1 cellular context compared by ENCODE assay signal in genomic region chr20:22471156-22471836, GRCh38.
TF ChIP-seq lines count a peak whose summit lies in the region.

No MANE protein-coding gene starts in this region.

TF ChIP-seq in HepG2, 621 proteins besides CTCF, POLR2A, EP300 and RAD21 (continued from another document and continues in another):
- TF ChIP-seq BCLAF1 (IDR thresholded peaks at IDR 0.05) = no peak
- TF ChIP-seq GMEB2 (CRISPR knock-in tag; IDR thresholded peaks at IDR 0.05; ENCODE audit: low read depth) = no peak
- no peak for TF ChIP-seq ZNF709 (CRISPR knock-in tag; IDR thresholded peaks at IDR 0.05)
- TF ChIP-seq SPEN (CRISPR knock-in tag; IDR thresholded peaks at IDR 0.05; ENCODE audit: low read depth) = no peak
- no peak for TF ChIP-seq ZNF577 (CRISPR knock-in tag; IDR thresholded peaks at IDR 0.05; ENCODE audit: borderline replicate concordance, low read depth)
- no peak for TF ChIP-seq REST (IDR thresholded peaks at IDR 0.05; ENCODE audit: borderline replicate concordance in 1 of 2, low read depth in 1 of 2, low read length in 2 of 2)
- TF ChIP-seq SAP130 (CRISPR knock-in tag; IDR thresholded peaks at IDR 0.05; ENCODE audit: low read depth) = peak; percentile 28
- TF ChIP-seq PAX8 (CRISPR knock-in tag; IDR thresholded peaks at IDR 0.05; ENCODE audit: borderline replicate concordance) = no peak
- TF ChIP-seq FOXA1 (IDR thresholded peaks at IDR 0.05) = no peak
- TF ChIP-seq FOXA1 (CRISPR knock-in tag; IDR thresholded peaks at IDR 0.05) = peak; percentile 90
- no peak for TF ChIP-seq NFKBIZ (CRISPR knock-in tag; IDR thresholded peaks at IDR 0.05)
- TF ChIP-seq ZNF20 (CRISPR knock-in tag; IDR thresholded peaks at IDR 0.05) = no peak
- TF ChIP-seq ZSCAN20 (CRISPR knock-in tag; IDR thresholded peaks at IDR 0.05; ENCODE audit: borderline replicate concordance) = no peak
- no peak for TF ChIP-seq ZNF569 (CRISPR knock-in tag; IDR thresholded peaks at IDR 0.05; ENCODE audit: borderline replicate concordance)
- no peak for TF ChIP-seq ZFY (CRISPR knock-in tag; IDR thresholded peaks at IDR 0.05)
- no peak for TF ChIP-seq KAT7 (CRISPR knock-in tag; IDR thresholded peaks at IDR 0.05; ENCODE audit: borderline replicate concordance)
- TF ChIP-seq ZNF530 (CRISPR knock-in tag; IDR thresholded peaks at IDR 0.05; ENCODE audit: low read depth) = no peak
- no peak for TF ChIP-seq EEA1 (CRISPR knock-in tag; IDR thresholded peaks at IDR 0.05; ENCODE audit: borderline replicate concordance)
- TF ChIP-seq FOXC1 (CRISPR knock-in tag; IDR thresholded peaks at IDR 0.05; ENCODE audit: borderline replicate concordance) = no peak
- no peak for TF ChIP-seq ZNF382 (CRISPR knock-in tag; IDR thresholded peaks at IDR 0.05; ENCODE audit: borderline replicate concordance)
- TF ChIP-seq ONECUT2 (CRISPR knock-in tag; IDR thresholded peaks at IDR 0.05) = no peak
- TF ChIP-seq, protein P1, sequence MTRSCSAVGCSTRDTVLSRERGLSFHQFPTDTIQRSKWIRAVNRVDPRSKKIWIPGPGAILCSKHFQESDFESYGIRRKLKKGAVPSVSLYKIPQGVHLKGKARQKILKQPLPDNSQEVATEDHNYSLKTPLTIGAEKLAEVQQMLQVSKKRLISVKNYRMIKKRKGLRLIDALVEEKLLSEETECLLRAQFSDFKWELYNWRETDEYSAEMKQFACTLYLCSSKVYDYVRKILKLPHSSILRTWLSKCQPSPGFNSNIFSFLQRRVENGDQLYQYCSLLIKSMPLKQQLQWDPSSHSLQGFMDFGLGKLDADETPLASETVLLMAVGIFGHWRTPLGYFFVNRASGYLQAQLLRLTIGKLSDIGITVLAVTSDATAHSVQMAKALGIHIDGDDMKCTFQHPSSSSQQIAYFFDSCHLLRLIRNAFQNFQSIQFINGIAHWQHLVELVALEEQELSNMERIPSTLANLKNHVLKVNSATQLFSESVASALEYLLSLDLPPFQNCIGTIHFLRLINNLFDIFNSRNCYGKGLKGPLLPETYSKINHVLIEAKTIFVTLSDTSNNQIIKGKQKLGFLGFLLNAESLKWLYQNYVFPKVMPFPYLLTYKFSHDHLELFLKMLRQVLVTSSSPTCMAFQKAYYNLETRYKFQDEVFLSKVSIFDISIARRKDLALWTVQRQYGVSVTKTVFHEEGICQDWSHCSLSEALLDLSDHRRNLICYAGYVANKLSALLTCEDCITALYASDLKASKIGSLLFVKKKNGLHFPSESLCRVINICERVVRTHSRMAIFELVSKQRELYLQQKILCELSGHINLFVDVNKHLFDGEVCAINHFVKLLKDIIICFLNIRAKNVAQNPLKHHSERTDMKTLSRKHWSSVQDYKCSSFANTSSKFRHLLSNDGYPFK (CRISPR knock-in tag; IDR thresholded peaks at IDR 0.05; ENCODE audit: borderline replicate concordance) = no peak
- no peak for TF ChIP-seq DZIP1 (CRISPR knock-in tag; IDR thresholded peaks at IDR 0.05)
- no peak for TF ChIP-seq ZNF264 (CRISPR knock-in tag; IDR thresholded peaks at IDR 0.05)
- no peak for TF ChIP-seq U2AF1 (optimal IDR thresholded peaks at IDR 0.05; ENCODE audit: low read depth, low read length)
- no peak for TF ChIP-seq ZNF770 (CRISPR knock-in tag; IDR thresholded peaks at IDR 0.05)
- no peak for TF ChIP-seq SIX4 (CRISPR knock-in tag; IDR thresholded peaks at IDR 0.05)
- TF ChIP-seq SMAD1 (CRISPR knock-in tag; IDR thresholded peaks at IDR 0.05; ENCODE audit: borderline replicate concordance, low read depth) = no peak
- TF ChIP-seq, protein P2, sequence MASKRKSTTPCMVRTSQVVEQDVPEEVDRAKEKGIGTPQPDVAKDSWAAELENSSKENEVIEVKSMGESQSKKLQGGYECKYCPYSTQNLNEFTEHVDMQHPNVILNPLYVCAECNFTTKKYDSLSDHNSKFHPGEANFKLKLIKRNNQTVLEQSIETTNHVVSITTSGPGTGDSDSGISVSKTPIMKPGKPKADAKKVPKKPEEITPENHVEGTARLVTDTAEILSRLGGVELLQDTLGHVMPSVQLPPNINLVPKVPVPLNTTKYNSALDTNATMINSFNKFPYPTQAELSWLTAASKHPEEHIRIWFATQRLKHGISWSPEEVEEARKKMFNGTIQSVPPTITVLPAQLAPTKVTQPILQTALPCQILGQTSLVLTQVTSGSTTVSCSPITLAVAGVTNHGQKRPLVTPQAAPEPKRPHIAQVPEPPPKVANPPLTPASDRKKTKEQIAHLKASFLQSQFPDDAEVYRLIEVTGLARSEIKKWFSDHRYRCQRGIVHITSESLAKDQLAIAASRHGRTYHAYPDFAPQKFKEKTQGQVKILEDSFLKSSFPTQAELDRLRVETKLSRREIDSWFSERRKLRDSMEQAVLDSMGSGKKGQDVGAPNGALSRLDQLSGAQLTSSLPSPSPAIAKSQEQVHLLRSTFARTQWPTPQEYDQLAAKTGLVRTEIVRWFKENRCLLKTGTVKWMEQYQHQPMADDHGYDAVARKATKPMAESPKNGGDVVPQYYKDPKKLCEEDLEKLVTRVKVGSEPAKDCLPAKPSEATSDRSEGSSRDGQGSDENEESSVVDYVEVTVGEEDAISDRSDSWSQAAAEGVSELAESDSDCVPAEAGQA (IDR thresholded peaks at IDR 0.05; ENCODE audit: low read depth) = peak; percentile 82
- TF ChIP-seq, protein P2 (CRISPR knock-in tag; IDR thresholded peaks at IDR 0.05; ENCODE audit: borderline replicate concordance) = no peak
- TF ChIP-seq, protein P3, sequence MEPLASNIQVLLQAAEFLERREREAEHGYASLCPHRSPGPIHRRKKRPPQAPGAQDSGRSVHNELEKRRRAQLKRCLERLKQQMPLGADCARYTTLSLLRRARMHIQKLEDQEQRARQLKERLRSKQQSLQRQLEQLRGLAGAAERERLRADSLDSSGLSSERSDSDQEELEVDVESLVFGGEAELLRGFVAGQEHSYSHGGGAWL (CRISPR knock-in tag; IDR thresholded peaks at IDR 0.05) = 0 out of 2 replicates have a peak, but pooled peaks have one; percentile 29
- TF ChIP-seq POGZ (CRISPR knock-in tag; IDR thresholded peaks at IDR 0.05) = peak; percentile 49; the same call in 1 of the 2 replicates
- TF ChIP-seq SOX13 (IDR thresholded peaks at IDR 0.05) = no peak
- TF ChIP-seq SOX13 (CRISPR knock-in tag; conservative IDR thresholded peaks at IDR 0.05 in 1 of 2, IDR thresholded peaks at IDR 0.05 in 1 of 2) = peak in 1 of 2 experiments; percentile 45; a peak in 1 of 4 replicates
- 0 out of 2 replicates have a peak, but pooled peaks have one; percentile 50 for TF ChIP-seq KDM1A (CRISPR knock-in tag; IDR thresholded peaks at IDR 0.05)
